ENCODE assay signal across 25 cellular contexts in genomic region chr12:41983394-41983793, GRCh38.
DNase-seq lines count a peak whose midpoint lies in the region; ATAC-seq and TF ChIP-seq lines count a peak whose summit lies in the region.
"Had no signal": no experiment of that assay in that cellular context is flagged by ENCODE, and none has a peak within 500 bp of the region (broad histone marks: within the 10 kb centered on the region; RNA-seq: fewer than 3 reads in every experiment).

No MANE protein-coding gene starts in this region.

- CTCF ChIA-PET in activated CD8-positive, alpha-beta T cell treated with anti-CD3 and anti-CD28 coated beads for 36 hours (lab: Charles Lee), result no interaction called here

- H3K9me3 ChIP-seq in OCI-LY3 (ENCODE audit: insufficient read depth, low read length) (no peaks in the 10 kb centered on the region), ovary (no peaks in the 10 kb centered on the region)
- H3K9me3 ChIP-seq: adrenal gland, right lobe of liver, SJSA1, suprapubic skin, vagina had no signal

- WGBS in ovary, 3 donors, result 50 to 55% (median 53%) methylated on average over 1 of the region's 1 CpG

- H3K79me2 ChIP-seq in OCI-LY3 (ENCODE audit: low read length), result no peaks in the 10 kb centered on the region

- no peaks in the 10 kb centered on the region for H3K36me3 Mint-ChIP-seq in activated CD8-positive, alpha-beta T cell treated with anti-CD3 and anti-CD28 coated beads for 36 hours (ENCODE audit: low read depth)

- H3K9me3 Mint-ChIP-seq in activated CD8-positive, alpha-beta T cell treated with anti-CD3 and anti-CD28 coated beads for 36 hours, result no peaks in the 10 kb centered on the region

- peak overlapping the region; percentile 44 for H3K4me2 ChIP-seq in OCI-LY3 (ENCODE audit: low read length)
- H3K4me2 ChIP-seq: BLaER1 treated with 17β-estradiol and CSF1 and Interleukin-3, amounts not matched to agents 10 nM and 100 nM; PC-9 had no signal

- H3K36me3 ChIP-seq in OCI-LY3 (replicated peaks; ENCODE audit: low read depth, low read length), result no peaks in the 10 kb centered on the region
- H3K36me3 ChIP-seq in ovary, result no peaks in the 10 kb centered on the region
- H3K36me3 ChIP-seq: adrenal gland; BLaER1 treated with 17β-estradiol and CSF1 and Interleukin-3, amounts not matched to agents 10 nM and 100 nM; right lobe of liver; SJSA1; suprapubic skin; vagina had no signal

- H3K4me1 Mint-ChIP-seq in activated CD8-positive, alpha-beta T cell treated with anti-CD3 and anti-CD28 coated beads for 36 hours (ENCODE audit: low read depth), result no peaks in the 10 kb centered on the region

- H3K27me3 ChIP-seq in OCI-LY3 (ENCODE audit: low read depth, low read length) (peaks cover 4% of the 10 kb centered on the region; the same call in 1 of the 2 replicates), ovary (no peaks in the 10 kb centered on the region)
- H3K27me3 ChIP-seq: adrenal gland; BLaER1 treated with 17β-estradiol and CSF1 and Interleukin-3, amounts not matched to agents 10 nM and 100 nM; right lobe of liver; SJSA1; suprapubic skin; vagina had no signal

- peaks cover 22% of the 10 kb centered on the region for H3K4me1 ChIP-seq in OCI-LY3 (ENCODE audit: low read length)
- H3K4me1 ChIP-seq in ovary (ENCODE audit: insufficient read depth), result no peaks in the 10 kb centered on the region
- H3K4me1 ChIP-seq: adrenal gland; BLaER1 treated with 17β-estradiol and CSF1 and Interleukin-3, amounts not matched to agents 10 nM and 100 nM; right lobe of liver; SJSA1; suprapubic skin; vagina had no signal

- POLR2A ChIA-PET in activated CD8-positive, alpha-beta T cell treated with anti-CD3 and anti-CD28 coated beads for 36 hours (lab: Charles Lee), result no interaction called here

- no peak for TF ChIP-seq CTCF in OCI-LY3 (IDR thresholded peaks at IDR 0.05; ENCODE audit: low read depth, low read length)
- TF ChIP-seq CTCF in activated CD8-positive, alpha-beta T cell treated with anti-CD3 and anti-CD28 coated beads for 36 hours (IDR thresholded peaks at IDR 0.05), result no peak
- no peak for TF ChIP-seq CTCF in ovary (IDR thresholded peaks at IDR 0.05)

- DNase-seq in NCI-H2171 treated with DMSO at 0.1 percent for 48 hours (lab: John Stamatoyannopoulos, UW) (peak; percentile 32), NCI-H2171 (lab: John Stamatoyannopoulos, UW) (no peak), foreskin melanocyte (peak; percentile 84), retina (peak; percentile 28), ovary (no peak)
- no peak for DNase-seq in activated CD8-positive, alpha-beta T cell treated with anti-CD3 and anti-CD28 coated beads for 36 hours
- DNase-seq in stimulated activated CD8-positive, alpha-beta memory T cell treated with anti-CD3 and anti-CD28 coated beads, Interleukin-4, amount 100 ng/mL, for 48 hours, result no peak
- DNase-seq: activated CD4-positive, alpha-beta T cell treated with anti-CD3 and anti-CD28 coated beads, Interleukin-2, amount 50 U/mL, for 4 hours; activated effector memory CD4-positive, alpha-beta T cell treated with anti-CD3 and anti-CD28 coated beads, Interleukin-2, amount 50 U/mL, for 16 hours; adrenal gland; KG1; MV-4-11; NCI-H774; occipital lobe; PC-9; right lobe of liver; T-helper 2 cell had no signal

- no peak for ATAC-seq in activated CD8-positive, alpha-beta T cell treated with anti-CD3 and anti-CD28 coated beads for 36 hours
- ATAC-seq: GM12878 had no signal

- intact Hi-C loops in activated CD8-positive, alpha-beta T cell treated with anti-CD3 and anti-CD28 coated beads for 36 hours (cut with micrococcal nuclease), result no loop called here
- intact Hi-C loops in ovary (cut with DNase I), result no loop called here

- H3K27ac ChIP-seq in OCI-LY3 (ENCODE audit: low read length) (no peak overlapping the region), ovary (no peak overlapping the region)
- H3K27ac ChIP-seq: adrenal gland; BLaER1 treated with 17β-estradiol and CSF1 and Interleukin-3, amounts not matched to agents 10 nM and 100 nM; PC-9; right lobe of liver; SJSA1; suprapubic skin; vagina; VCaP had no signal

- no peak for TF ChIP-seq POLR2A in ovary (IDR thresholded peaks at IDR 0.05)

- H3K4me3 ChIP-seq in OCI-LY3 (ENCODE audit: low read length) (no peak overlapping the region), ovary (no peak overlapping the region)
- H3K4me3 ChIP-seq: adrenal gland; BLaER1 treated with 17β-estradiol and CSF1 and Interleukin-3, amounts not matched to agents 10 nM and 100 nM; GM12878; PC-9; right lobe of liver; SJSA1; suprapubic skin; vagina had no signal

- no peak overlapping the region for H3K27ac Mint-ChIP-seq in activated CD8-positive, alpha-beta T cell treated with anti-CD3 and anti-CD28 coated beads for 36 hours
- H3K27ac Mint-ChIP-seq: dendritic cell treated with granulocyte-macrophage colony-stimulating factor and Interleukin-4, amounts not matched to agents 40 ng/mL and 50 ng/mL, for 4 days had no signal

- no peak overlapping the region for H2AFZ ChIP-seq in OCI-LY3 (ENCODE audit: low read depth, low read length)
- H2AFZ ChIP-seq: PC-9 had no signal

- 0 out of 2 replicates have a peak overlapping the region, but pooled peaks have one; percentile 10 for H3K9ac ChIP-seq in OCI-LY3 (ENCODE audit: low read length)
- H3K9ac ChIP-seq: BLaER1 treated with 17β-estradiol and CSF1 and Interleukin-3, amounts not matched to agents 10 nM and 100 nM had no signal

- H3K4me3 Mint-ChIP-seq in activated CD8-positive, alpha-beta T cell treated with anti-CD3 and anti-CD28 coated beads for 36 hours, result no peak overlapping the region
- H3K4me3 Mint-ChIP-seq: dendritic cell treated with granulocyte-macrophage colony-stimulating factor and Interleukin-4, amounts not matched to agents 40 ng/mL and 50 ng/mL, for 4 days had no signal

- no peaks in the 10 kb centered on the region for H4K20me1 ChIP-seq in OCI-LY3 (ENCODE audit: insufficient read depth, low read length)
- H4K20me1 ChIP-seq: BLaER1 treated with 17β-estradiol and CSF1 and Interleukin-3, amounts not matched to agents 10 nM and 100 nM had no signal

- no peak for TF ChIP-seq EP300 in ovary (IDR thresholded peaks at IDR 0.05)

- peaks cover 5% of the 10 kb centered on the region for H3K27me3 Mint-ChIP-seq in activated CD8-positive, alpha-beta T cell treated with anti-CD3 and anti-CD28 coated beads for 36 hours
- H3K27me3 Mint-ChIP-seq: dendritic cell treated with granulocyte-macrophage colony-stimulating factor and Interleukin-4, amounts not matched to agents 40 ng/mL and 50 ng/mL, for 4 days had no signal

Comparison
In these comparisons a context has a peak if more than half of its experiments do, and no peak if none do; other contexts are left out.
1. DNase-seq: peak in NCI-H2171 treated with DMSO at 0.1 percent for 48 hours (single experiment), foreskin melanocyte (single experiment) and retina (single experiment); none in NCI-H2171 (single experiment), activated CD8-positive, alpha-beta T cell treated with anti-CD3 and anti-CD28 coated beads for 36 hours (single experiment), stimulated activated CD8-positive, alpha-beta memory T cell treated with anti-CD3 and anti-CD28 coated beads, Interleukin-4, amount 100 ng/mL, for 48 hours (single experiment) and ovary (0 of 5).